1 cellular context compared by ENCODE assay signal in genomic region chr19:2507109-2507508, GRCh38.
TF ChIP-seq lines count a peak whose summit lies in the region.

No MANE protein-coding gene starts in this region.

TF ChIP-seq in K562, 482 proteins besides CTCF, POLR2A, EP300 and RAD21 (continued from another document and continues in another):
- TF ChIP-seq ZHX1 (conservative IDR thresholded peaks at IDR 0.05; ENCODE audit: low read length) = no peak
- TF ChIP-seq ZNF140 (CRISPR knock-in tag; IDR thresholded peaks at IDR 0.05) = no peak
- no peak for TF ChIP-seq BDP1 (IDR thresholded peaks at IDR 0.05; ENCODE audit: insufficient read depth, insufficient read length)
- no peak for TF ChIP-seq CHD7 (IDR thresholded peaks at IDR 0.05; ENCODE audit: low read depth, low read length)
- TF ChIP-seq ZNF212 (CRISPR knock-in tag; IDR thresholded peaks at IDR 0.05) = no peak
- no peak for TF ChIP-seq ZNF75A (CRISPR knock-in tag; IDR thresholded peaks at IDR 0.05)
- no peak for TF ChIP-seq C11orf30 (IDR thresholded peaks at IDR 0.05; ENCODE audit: low read depth)
- TF ChIP-seq NONO (IDR thresholded peaks at IDR 0.05; ENCODE audit: low read depth in 2 of 2, low read length in 1 of 2) = no peak
- TF ChIP-seq ZBTB43 (CRISPR knock-in tag; IDR thresholded peaks at IDR 0.05) = no peak
- TF ChIP-seq, protein P1, sequence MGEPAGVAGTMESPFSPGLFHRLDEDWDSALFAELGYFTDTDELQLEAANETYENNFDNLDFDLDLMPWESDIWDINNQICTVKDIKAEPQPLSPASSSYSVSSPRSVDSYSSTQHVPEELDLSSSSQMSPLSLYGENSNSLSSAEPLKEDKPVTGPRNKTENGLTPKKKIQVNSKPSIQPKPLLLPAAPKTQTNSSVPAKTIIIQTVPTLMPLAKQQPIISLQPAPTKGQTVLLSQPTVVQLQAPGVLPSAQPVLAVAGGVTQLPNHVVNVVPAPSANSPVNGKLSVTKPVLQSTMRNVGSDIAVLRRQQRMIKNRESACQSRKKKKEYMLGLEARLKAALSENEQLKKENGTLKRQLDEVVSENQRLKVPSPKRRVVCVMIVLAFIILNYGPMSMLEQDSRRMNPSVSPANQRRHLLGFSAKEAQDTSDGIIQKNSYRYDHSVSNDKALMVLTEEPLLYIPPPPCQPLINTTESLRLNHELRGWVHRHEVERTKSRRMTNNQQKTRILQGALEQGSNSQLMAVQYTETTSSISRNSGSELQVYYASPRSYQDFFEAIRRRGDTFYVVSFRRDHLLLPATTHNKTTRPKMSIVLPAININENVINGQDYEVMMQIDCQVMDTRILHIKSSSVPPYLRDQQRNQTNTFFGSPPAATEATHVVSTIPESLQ (CRISPR knock-in tag; IDR thresholded peaks at IDR 0.05) = no peak
- TF ChIP-seq ZNF354B (CRISPR knock-in tag; IDR thresholded peaks at IDR 0.05) = no peak
- no peak for TF ChIP-seq PHF21A (IDR thresholded peaks at IDR 0.05; ENCODE audit: borderline replicate concordance, low read depth)
- TF ChIP-seq ATF7 (IDR thresholded peaks at IDR 0.05) = peak; percentile 81
- TF ChIP-seq MAFF (IDR thresholded peaks at IDR 0.05; ENCODE audit: low read length) = no peak
- no peak for TF ChIP-seq ZNF217 (CRISPR knock-in tag; IDR thresholded peaks at IDR 0.05)
- no peak for TF ChIP-seq GTF2B (IDR thresholded peaks at IDR 0.05; ENCODE audit: extremely low read depth, insufficient read length)
- no peak for TF ChIP-seq NFYB (IDR thresholded peaks at IDR 0.05; ENCODE audit: extremely low read depth, insufficient read length)
- peak; percentile 28; the same call in 1 of the 2 replicates for TF ChIP-seq DPF2 (IDR thresholded peaks at IDR 0.05)
- no peak for TF ChIP-seq ESRRB (CRISPR knock-in tag; IDR thresholded peaks at IDR 0.05; ENCODE audit: borderline replicate concordance)
- TF ChIP-seq JUNB (CRISPR knock-in tag; conservative IDR thresholded peaks at IDR 0.05) = no peak
- TF ChIP-seq CBX1 (IDR thresholded peaks at IDR 0.05; ENCODE audit: low read depth) = no peak
- TF ChIP-seq, protein P2, sequence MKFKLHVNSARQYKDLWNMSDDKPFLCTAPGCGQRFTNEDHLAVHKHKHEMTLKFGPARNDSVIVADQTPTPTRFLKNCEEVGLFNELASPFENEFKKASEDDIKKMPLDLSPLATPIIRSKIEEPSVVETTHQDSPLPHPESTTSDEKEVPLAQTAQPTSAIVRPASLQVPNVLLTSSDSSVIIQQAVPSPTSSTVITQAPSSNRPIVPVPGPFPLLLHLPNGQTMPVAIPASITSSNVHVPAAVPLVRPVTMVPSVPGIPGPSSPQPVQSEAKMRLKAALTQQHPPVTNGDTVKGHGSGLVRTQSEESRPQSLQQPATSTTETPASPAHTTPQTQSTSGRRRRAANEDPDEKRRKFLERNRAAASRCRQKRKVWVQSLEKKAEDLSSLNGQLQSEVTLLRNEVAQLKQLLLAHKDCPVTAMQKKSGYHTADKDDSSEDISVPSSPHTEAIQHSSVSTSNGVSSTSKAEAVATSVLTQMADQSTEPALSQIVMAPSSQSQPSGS (CRISPR knock-in tag; IDR thresholded peaks at IDR 0.05) = no peak
- no peak for TF ChIP-seq ZBTB2 (IDR thresholded peaks at IDR 0.05)
- TF ChIP-seq SIX5 (IDR thresholded peaks at IDR 0.05; ENCODE audit: borderline replicate concordance in 1 of 2, insufficient read depth in 1 of 2, low read depth in 1 of 2, low read length in 2 of 2) = no peak
- TF ChIP-seq FOXA3 (CRISPR knock-in tag; conservative IDR thresholded peaks at IDR 0.05 in 1 of 2, IDR thresholded peaks at IDR 0.05 in 1 of 2) = peak; percentile 78 to 87
- TF ChIP-seq TAF1 (IDR thresholded peaks at IDR 0.05; ENCODE audit: control insufficient read depth, extremely low read depth, insufficient read depth, low read length, severe bottlenecking) = no peak
- TF ChIP-seq MXD1 (CRISPR knock-in tag; IDR thresholded peaks at IDR 0.05; ENCODE audit: borderline replicate concordance, poor library complexity, severe bottlenecking) = no peak
- no peak for TF ChIP-seq THAP7 (CRISPR knock-in tag; IDR thresholded peaks at IDR 0.05)
- no peak for TF ChIP-seq NCOA2 (IDR thresholded peaks at IDR 0.05; ENCODE audit: partially characterized antibody in 2 of 2)
- TF ChIP-seq SMARCA4 (IDR thresholded peaks at IDR 0.05) = no peak
- TF ChIP-seq, protein P3, sequence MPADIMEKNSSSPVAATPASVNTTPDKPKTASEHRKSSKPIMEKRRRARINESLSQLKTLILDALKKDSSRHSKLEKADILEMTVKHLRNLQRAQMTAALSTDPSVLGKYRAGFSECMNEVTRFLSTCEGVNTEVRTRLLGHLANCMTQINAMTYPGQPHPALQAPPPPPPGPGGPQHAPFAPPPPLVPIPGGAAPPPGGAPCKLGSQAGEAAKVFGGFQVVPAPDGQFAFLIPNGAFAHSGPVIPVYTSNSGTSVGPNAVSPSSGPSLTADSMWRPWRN (IDR thresholded peaks at IDR 0.05; ENCODE audit: low read depth) = no peak
- TF ChIP-seq MCM5 (IDR thresholded peaks at IDR 0.05; ENCODE audit: low read depth) = no peak
- no peak for TF ChIP-seq ZZZ3 (IDR thresholded peaks at IDR 0.05)
- TF ChIP-seq RHOXF2B (CRISPR knock-in tag; conservative IDR thresholded peaks at IDR 0.05) = no peak
- TF ChIP-seq KHSRP (IDR thresholded peaks at IDR 0.05) = no peak
- TF ChIP-seq ARID2 (IDR thresholded peaks at IDR 0.05) = no peak
